Comparison of ENCODE assay signal across 8 cellular contexts in genomic region chr12:93060666-93061413, GRCh38.
DNase-seq lines count a peak whose midpoint lies in the region; ATAC-seq and FAIRE-seq lines count a peak whose summit lies in the region.

No MANE protein-coding gene starts in this region.

- no peak overlapping the region for H3K4me3 Mint-ChIP-seq in activated naive CD8-positive, alpha-beta T cell treated with anti-CD3 and anti-CD28 coated beads, Interleukin-2, amount 10 ng/mL, durations not matched to agents 7 days and 5 days

- no peak for FAIRE-seq in GM19239 (lab: Jason Lieb, UNC)

- DNase-seq in NCI-H82 (lab: John Stamatoyannopoulos, UW) (peak; percentile 57), NCI-H82 treated with DMSO at 0.1 percent for 48 hours (lab: John Stamatoyannopoulos, UW; ENCODE audit: unreplicated experiment) (no peak), medulla oblongata (ENCODE audit: extremely low spot score) (peak; percentile 42), D341Med (ENCODE audit: low spot score) (no peak), GM19239 (ENCODE audit: insufficient read length, low spot score) (no peak), COLO829 (ENCODE audit: low spot score) (no peak)
- DNase-seq in activated naive CD8-positive, alpha-beta T cell treated with anti-CD3 and anti-CD28 coated beads, Interleukin-2, amount 10 ng/mL, durations not matched to agents 7 days and 5 days = no peak

- H3K9me3 Mint-ChIP-seq in activated naive CD8-positive, alpha-beta T cell treated with anti-CD3 and anti-CD28 coated beads, Interleukin-2, amount 10 ng/mL, durations not matched to agents 7 days and 5 days = peaks cover 3% of the 10 kb centered on the region

- peak; percentile 24 for ATAC-seq in HG03097 (IDR thresholded peaks at IDR 0.05; ENCODE audit: low FRiP score, unreplicated experiment)
- peak; percentile 32 for ATAC-seq in activated naive CD8-positive, alpha-beta T cell treated with anti-CD3 and anti-CD28 coated beads, Interleukin-2, amount 10 ng/mL, durations not matched to agents 7 days and 5 days (ENCODE audit: low read depth)

- POLR2A ChIA-PET in activated naive CD8-positive, alpha-beta T cell treated with anti-CD3 and anti-CD28 coated beads, Interleukin-2, amount 10 ng/mL, durations not matched to agents 7 days and 5 days (lab: Charles Lee) = no interaction called here

- peaks cover 14% of the 10 kb centered on the region for H3K27me3 Mint-ChIP-seq in activated naive CD8-positive, alpha-beta T cell treated with anti-CD3 and anti-CD28 coated beads, Interleukin-2, amount 10 ng/mL, durations not matched to agents 7 days and 5 days

- H3K36me3 Mint-ChIP-seq in activated naive CD8-positive, alpha-beta T cell treated with anti-CD3 and anti-CD28 coated beads, Interleukin-2, amount 10 ng/mL, durations not matched to agents 7 days and 5 days = peaks cover 4% of the 10 kb centered on the region

- H3K27ac Mint-ChIP-seq in activated naive CD8-positive, alpha-beta T cell treated with anti-CD3 and anti-CD28 coated beads, Interleukin-2, amount 10 ng/mL, durations not matched to agents 7 days and 5 days = peak overlapping the region; percentile 62

- peaks cover 17% of the 10 kb centered on the region for H3K4me1 Mint-ChIP-seq in activated naive CD8-positive, alpha-beta T cell treated with anti-CD3 and anti-CD28 coated beads, Interleukin-2, amount 10 ng/mL, durations not matched to agents 7 days and 5 days

Comparison
In these comparisons a context has a peak if more than half of its experiments do, and no peak if none do; other contexts are left out.
1. DNase-seq: peak in NCI-H82 (single experiment) and medulla oblongata (single experiment); none in NCI-H82 treated with DMSO at 0.1 percent for 48 hours (single experiment), activated naive CD8-positive, alpha-beta T cell treated with anti-CD3 and anti-CD28 coated beads, Interleukin-2, amount 10 ng/mL, durations not matched to agents 7 days and 5 days (single experiment), D341Med (single experiment), GM19239 (single experiment) and COLO829 (single experiment).